Comparison of ENCODE assay signal across 8 cellular contexts in the genomic region with DNA sequence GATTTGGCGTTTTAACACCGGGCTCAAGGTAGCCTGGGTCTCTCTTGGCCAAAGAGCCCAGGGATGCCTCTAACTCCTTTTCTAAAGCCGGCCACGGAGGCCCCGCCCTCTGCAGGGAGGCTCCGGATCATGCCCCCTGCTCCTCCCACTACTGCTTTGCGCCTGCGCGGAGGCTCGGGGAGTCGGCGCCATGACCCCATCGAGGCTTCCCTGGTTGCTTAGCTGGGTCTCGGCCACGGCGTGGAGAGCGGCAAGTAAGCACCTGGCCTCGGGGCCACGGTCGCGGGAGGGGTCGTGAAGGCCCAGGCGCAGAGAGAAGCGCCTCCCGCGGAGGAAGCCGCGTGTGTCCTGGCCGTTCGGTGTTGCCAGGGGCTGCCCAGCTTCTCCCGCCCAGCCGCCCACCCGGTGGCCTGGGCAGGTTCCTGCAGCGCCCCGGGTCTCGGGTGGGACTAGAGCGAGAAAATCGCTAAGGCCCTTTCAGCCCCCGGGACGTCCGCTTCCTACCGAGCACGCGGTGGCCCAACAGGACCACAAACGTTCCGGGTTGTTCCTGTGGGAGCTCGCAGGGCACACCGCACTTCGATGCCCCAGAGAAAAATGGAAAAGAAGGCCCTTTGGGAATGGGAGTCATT. TPM values are rescaled to one million over a fixed set of nuclear protein-coding genes. Genes with fewer than 3 reads are reported as not detected.
DNase-seq lines count a peak whose midpoint lies in the region; ATAC-seq and TF ChIP-seq lines count a peak whose summit lies in the region.

A gene (plus strand): TSS at position 180 of the 632 bp plus-strand sequence. CDS start 11 bp downstream, at position 191.

- peak in 1 of 2 donors; percentile 70 for TF ChIP-seq POLR2A in lower leg skin (IDR thresholded peaks at IDR 0.05)

- peaks cover 8% of the 10 kb centered on the region for H3K36me3 Mint-ChIP-seq in CD4-positive, alpha-beta T cell (ENCODE audit: low read depth)
- H3K36me3 Mint-ChIP-seq in activated CD4-positive, alpha-beta memory T cell treated with anti-CD3 and anti-CD28 coated beads for 36 hours: peaks cover 10% of the 10 kb centered on the region

- 1% methylated on average over 21 to 23 of the region's 49 CpGs for WGBS in lower leg skin, 2 donors

- no peaks in the 10 kb centered on the region for H3K27me3 Mint-ChIP-seq in CD4-positive, alpha-beta T cell
- no peaks in the 10 kb centered on the region for H3K27me3 Mint-ChIP-seq in activated CD4-positive, alpha-beta memory T cell treated with anti-CD3 and anti-CD28 coated beads for 36 hours

- no peaks in the 10 kb centered on the region for H3K9me3 Mint-ChIP-seq in CD4-positive, alpha-beta T cell
- no peaks in the 10 kb centered on the region for H3K9me3 Mint-ChIP-seq in activated CD4-positive, alpha-beta memory T cell treated with anti-CD3 and anti-CD28 coated beads for 36 hours

- H3K4me1 Mint-ChIP-seq in CD4-positive, alpha-beta T cell (ENCODE audit: low read depth): peaks cover 22% of the 10 kb centered on the region
- H3K4me1 Mint-ChIP-seq in activated CD4-positive, alpha-beta memory T cell treated with anti-CD3 and anti-CD28 coated beads for 36 hours (ENCODE audit: low read depth): peaks cover 19% of the 10 kb centered on the region

- TF ChIP-seq CTCF in CD4-positive, alpha-beta T cell (IDR thresholded peaks at IDR 0.05): no peak
- TF ChIP-seq CTCF in dorsolateral prefrontal cortex (IDR thresholded peaks at IDR 0.05 in 54 of 56, conservative IDR thresholded peaks at IDR 0.05 in 2 of 56; ENCODE audit: low read depth in 1 of 56, partially characterized antibody in 56 of 56) (peak in 32 of 56 donors; percentile 4 to 58 (median 26)), lower leg skin (IDR thresholded peaks at IDR 0.05) (no peak)

- peak within 1 kb of the TSS; percentile 87 for H3K4me3 Mint-ChIP-seq in CD4-positive, alpha-beta T cell
- H3K4me3 Mint-ChIP-seq in activated CD4-positive, alpha-beta memory T cell treated with anti-CD3 and anti-CD28 coated beads for 36 hours: peak within 1 kb of the TSS; percentile 84

- no peaks in the 10 kb centered on the region for H3K27me3 ChIP-seq in CD4-positive, alpha-beta T cell (ENCODE audit: control insufficient read depth, insufficient read depth, low read length)
- no peaks in the 10 kb centered on the region for H3K27me3 ChIP-seq in dorsolateral prefrontal cortex

- intact Hi-C loops in CD4-positive, alpha-beta T cell (cut with DNase I, micrococcal nuclease): loop anchor here (2.0 to 10.0 kb wide), 7 partner anchors 100 to 772 kb away; a partner anchor contains a TSS
- intact Hi-C loops in activated CD4-positive, alpha-beta memory T cell treated with anti-CD3 and anti-CD28 coated beads for 36 hours (cut with micrococcal nuclease): loop anchor here (1.0 to 5.0 kb wide), 3 partner anchors 100 to 154 kb away; a partner anchor contains a TSS
- intact Hi-C loops in dorsolateral prefrontal cortex (cut with DNase I) (loop anchor here (1.0 to 10.0 kb wide), 3 partner anchors 99 to 152 kb away; a partner anchor contains a TSS), lower leg skin (cut with DNase I; ENCODE audit: low total_unique reads) (no loop called here)

- CTCF ChIA-PET in CD4-positive, alpha-beta T cell (lab: Charles Lee): interaction anchor here (0.7 to 1.4 kb wide), 2 partner anchors 119 to 176 kb away, joined by 3 to 6 read pairs; no protein-coding TSS in a partner anchor
- CTCF ChIA-PET in activated CD4-positive, alpha-beta memory T cell treated with anti-CD3 and anti-CD28 coated beads for 36 hours (lab: Charles Lee): interaction anchor here (0.7 to 3.9 kb wide), 8 partner anchors 101 to 389 kb away, joined by 3 to 12 read pairs (median 4); a partner anchor contains a TSS

- H3K27ac Mint-ChIP-seq in CD4-positive, alpha-beta T cell: peak within 1 kb of the TSS; percentile 79
- H3K27ac Mint-ChIP-seq in activated CD4-positive, alpha-beta memory T cell treated with anti-CD3 and anti-CD28 coated beads for 36 hours: peak within 1 kb of the TSS; percentile 60

- ATAC-seq in CD4-positive, alpha-beta T cell (ENCODE audit: poor library complexity): peak; percentile 99
- ATAC-seq in GM19438 (IDR thresholded peaks at IDR 0.05; ENCODE audit: low read depth, unreplicated experiment) (peak; percentile 99), HG03571 (IDR thresholded peaks at IDR 0.05; ENCODE audit: unreplicated experiment) (peak; percentile 99)

- peak within 1 kb of the TSS; percentile 71 to 99 (median 91) for H3K4me3 ChIP-seq in dorsolateral prefrontal cortex
- peak within 1 kb of the TSS; percentile 84 for H3K4me3 ChIP-seq in lower leg skin (ENCODE audit: low read depth, poor library complexity, severe bottlenecking)

- peak within 1 kb of the TSS; percentile 67 for H3K27ac ChIP-seq in CD4-positive, alpha-beta T cell (ENCODE audit: low read depth, low read length)
- H3K27ac ChIP-seq in dorsolateral prefrontal cortex: peak within 1 kb of the TSS; percentile 63 to 97 (median 90)

- H3K9me3 ChIP-seq in CD4-positive, alpha-beta T cell (ENCODE audit: control insufficient read depth, low read length): no peaks in the 10 kb centered on the region

- POLR2A ChIA-PET in CD4-positive, alpha-beta T cell (lab: Charles Lee): interaction anchor here (0.6 to 3.1 kb wide), 4 partner anchors 9 to 154 kb away, joined by 3 to 22 read pairs (median 4); a partner anchor contains a TSS
- POLR2A ChIA-PET in activated CD4-positive, alpha-beta memory T cell treated with anti-CD3 and anti-CD28 coated beads for 36 hours (lab: Charles Lee): interaction anchor here (0.6 to 2.0 kb wide), 3 partner anchors 16 to 101 kb away, joined by 3 to 5 read pairs (median 3); a partner anchor contains a TSS

- peak; percentile 90 to 94 (median 92) for DNase-seq in CD4-positive, alpha-beta T cell
- DNase-seq in NCI-H774 (lab: John Stamatoyannopoulos, UW) (peak; percentile 93), dorsolateral prefrontal cortex (peak; percentile 90 to 96 (median 92)), lower leg skin (ENCODE audit: low spot score in 2 of 2) (peak; percentile 87 to 98)
- peak; percentile 96 for DNase-seq in activated CD4-positive, alpha-beta memory T cell treated with anti-CD3 and anti-CD28 coated beads for 36 hours
- DNase-seq in stimulated activated CD4-positive, alpha-beta T cell treated with anti-CD3 and anti-CD28 coated beads, Interleukin-4, amount 100 ng/mL, for 4 hours: peak; percentile 92 to 94

RNA-seq across cellular contexts. Expression of the gene that starts here (rescaled TPM):
- 1 to 10 TPM; 2.2 to 2.6 TPM for total RNA-seq in CD4-positive, alpha-beta T cell
- 10 to 100 TPM; 13.3 to 13.9 TPM for total RNA-seq in activated CD4-positive, alpha-beta memory T cell treated with anti-CD3 and anti-CD28 coated beads for 36 hours
- total RNA-seq in dorsolateral prefrontal cortex: 10 to 100 TPM in 119 of 120 experiments, 1 to 10 TPM in 1; 8.5 to 30.5 (median 19.8) TPM
- total RNA-seq in lower leg skin: 1 to 10 TPM; 5.1 to 9.3 (median 8.4) TPM

Comparison
In these comparisons a context has a peak if more than half of its experiments do, and no peak if none do; other contexts are left out.
1. Peak in every context shown above with its lines: DNase-seq, ATAC-seq, H3K4me3 ChIP-seq and H3K27ac ChIP-seq.
2. CTCF ChIP-seq: peak in dorsolateral prefrontal cortex (32 of 56); none in CD4-positive, alpha-beta T cell (single experiment) and lower leg skin (0 of 3).